20 cellular contexts compared by ENCODE assay signal in the genomic region with DNA sequence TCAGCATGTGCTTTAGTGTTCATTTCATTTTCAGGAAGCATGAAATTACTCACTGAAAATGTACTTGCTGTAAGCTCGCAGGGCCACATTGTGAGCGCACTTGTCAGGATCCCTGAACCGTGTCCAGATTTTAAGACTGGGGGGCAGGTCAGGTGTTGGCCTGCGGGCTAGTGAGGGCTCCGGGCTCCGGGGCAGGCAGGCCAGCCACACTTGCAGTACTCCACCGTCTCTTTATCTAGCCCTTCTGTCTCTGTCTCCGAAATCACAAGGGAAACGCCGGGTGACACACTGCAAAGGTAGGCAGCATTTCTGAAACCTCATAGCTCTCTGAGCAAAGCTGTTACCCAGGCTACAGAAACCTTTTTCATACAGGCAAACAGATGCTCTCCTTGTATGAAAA.
DNase-seq lines count a peak whose midpoint lies in the region; ATAC-seq and TF ChIP-seq lines count a peak whose summit lies in the region.
"Had no signal": no experiment of that assay in that cellular context is flagged by ENCODE, and none has a peak within 500 bp of the region (broad histone marks: within the 10 kb centered on the region; RNA-seq: fewer than 3 reads in every experiment).

No MANE protein-coding gene starts in this region.

- no peak overlapping the region for H3K4me3 ChIP-seq in PC-3 (ENCODE audit: low read length)
- H3K4me3 ChIP-seq: breast epithelium, psoas muscle had no signal

- H4K5ac ChIP-seq in H9 (ENCODE audit: insufficient read length, low read depth, low read length) = no peak overlapping the region

- DNase-seq in posterior vena cava (ENCODE audit: low spot score) (no peak), H9 (no peak), PC-3 (no peak)
- DNase-seq: activated CD4-positive, alpha-beta T cell treated with anti-CD3 and anti-CD28 coated beads, Interleukin-2, amount 50 U/mL, for 4 hours; activated CD8-positive, alpha-beta memory T cell treated with anti-CD3 and anti-CD28 coated beads, Interleukin-2, amount 50 U/mL, for 4 hours; activated naive CD8-positive, alpha-beta T cell treated with anti-CD3 and anti-CD28 coated beads, Interleukin-2, amount 50 U/mL, for 24 hours; CD8-positive, alpha-beta T cell; cortex of kidney; glutamatergic neuron; KG1; mammary epithelial cell; NCI-H146; NCI-H69; psoas muscle had no signal

- no peak overlapping the region for H2BK5ac ChIP-seq in H9 (ENCODE audit: insufficient read length, low read length)

- WGBS in H9 (ENCODE audit: extremely low coverage, insufficient read length, low lambda C conversion rate) = no CpG with 5 or more reads among the region's 10 CpGs

- H3F3A ChIP-seq in PC-3 (ENCODE audit: low read length, unreplicated experiment) = no peaks in the 10 kb centered on the region

- H3K4me3 Mint-ChIP-seq in H9 = no peak overlapping the region
- H3K4me3 Mint-ChIP-seq: activated naive CD8-positive, alpha-beta T cell treated with anti-CD3 and anti-CD28 coated beads, Interleukin-2, amount 50 U/mL, for 24 hours; CD8-positive, alpha-beta T cell; WTC11 had no signal

- H3K27ac Mint-ChIP-seq in H9 = no peak overlapping the region
- H3K27ac Mint-ChIP-seq: activated naive CD8-positive, alpha-beta T cell treated with anti-CD3 and anti-CD28 coated beads, Interleukin-2, amount 50 U/mL, for 24 hours; CD8-positive, alpha-beta T cell; WTC11 had no signal

- CTCF ChIA-PET in PC-3 (lab: Charles Lee) = no interaction called here

- H3K4me1 Mint-ChIP-seq in H9 = peaks cover 46 to 54% of the 10 kb centered on the region in 2 experiments
- H3K4me1 Mint-ChIP-seq: activated naive CD8-positive, alpha-beta T cell treated with anti-CD3 and anti-CD28 coated beads, Interleukin-2, amount 50 U/mL, for 24 hours had no signal

- no peak overlapping the region for H3K23ac ChIP-seq in H9 (ENCODE audit: insufficient read length, low read depth, low read length)

- ATAC-seq in GM19351 (IDR thresholded peaks at IDR 0.05; ENCODE audit: unreplicated experiment) = peak; percentile 84
- ATAC-seq in HG02885 (IDR thresholded peaks at IDR 0.05; ENCODE audit: poor library complexity, unreplicated experiment) = peak; percentile 87
- no peak for ATAC-seq in GM18519 (IDR thresholded peaks at IDR 0.05; ENCODE audit: low FRiP score, unreplicated experiment)
- ATAC-seq in PC-3 = no peak
- ATAC-seq: activated naive CD8-positive, alpha-beta T cell treated with anti-CD3 and anti-CD28 coated beads, Interleukin-2, amount 50 U/mL, for 24 hours; CD8-positive, alpha-beta T cell; psoas muscle; WTC11 had no signal

- POLR2A ChIA-PET in PC-3 (lab: Charles Lee; ENCODE audit: unreplicated experiment) = no interaction called here

- no peak overlapping the region for H2BK15ac ChIP-seq in H9 (ENCODE audit: low read depth, low read length)

- intact Hi-C loops in posterior vena cava (cut with DNase I) (no loop called here), PC-3 (cut with micrococcal nuclease) (no loop called here)

- no peak overlapping the region for H3T11ph ChIP-seq in H9 (ENCODE audit: low read length)

- no peaks in the 10 kb centered on the region; a peak in 1 of 7 replicates for H3K36me3 Mint-ChIP-seq in H9 (ENCODE audit: insufficient read depth in 1 of 3, low read depth in 3 of 3)
- H3K36me3 Mint-ChIP-seq: CD8-positive, alpha-beta T cell; WTC11 had no signal

- no peaks in the 10 kb centered on the region for H4K20me1 ChIP-seq in H9 (ENCODE audit: control insufficient read depth, insufficient read depth, insufficient read length)
- H4K20me1 ChIP-seq in PC-3 (ENCODE audit: low read length) = no peaks in the 10 kb centered on the region

- peak overlapping the region; percentile 56 for H3K27ac ChIP-seq in angular gyrus (ENCODE audit: low read depth, low read length)
- H3K27ac ChIP-seq in H9 (ENCODE audit: insufficient read length, low read depth, low read length) = no peak overlapping the region
- H3K27ac ChIP-seq in PC-3 (ENCODE audit: low read length) = no peak overlapping the region
- H3K27ac ChIP-seq: breast epithelium, psoas muscle had no signal

- no peak overlapping the region for H3K4ac ChIP-seq in H9 (ENCODE audit: low read depth, low read length)

- H2BK120ac ChIP-seq in H9 (ENCODE audit: low read depth, low read length, poor library complexity, severe bottlenecking) = no peak overlapping the region

- H3K9ac ChIP-seq in H9 (ENCODE audit: extremely low read depth, insufficient read length, low read length) = no peak overlapping the region
- no peak overlapping the region for H3K9ac ChIP-seq in PC-3 (ENCODE audit: low read length)

- BruUV-seq in PC-3 (replicated peaks; lab: Mats Ljungman, UMichigan) = no TSS peak

- no peak overlapping the region for H3K56ac ChIP-seq in H9 (ENCODE audit: insufficient read length, low read depth, low read length)

- H2BK20ac ChIP-seq in H9 (ENCODE audit: low read depth, low read length, poor library complexity, severe bottlenecking) = no peak overlapping the region

- no peaks in the 10 kb centered on the region; a peak in 1 of 5 replicates for H3K9me3 Mint-ChIP-seq in H9
- H3K9me3 Mint-ChIP-seq: activated naive CD8-positive, alpha-beta T cell treated with anti-CD3 and anti-CD28 coated beads, Interleukin-2, amount 50 U/mL, for 24 hours; CD8-positive, alpha-beta T cell; WTC11 had no signal

- H3K23me2 ChIP-seq in H9 (ENCODE audit: insufficient read length, low read depth, low read length, poor library complexity, severe bottlenecking) = no peaks in the 10 kb centered on the region

- no peak overlapping the region for H3K18ac ChIP-seq in H9 (ENCODE audit: insufficient read length, low read depth, low read length)

- no peak overlapping the region for H3K4me2 ChIP-seq in H9 (ENCODE audit: insufficient read depth, insufficient read length, low read length)
- no peak overlapping the region for H3K4me2 ChIP-seq in PC-3 (ENCODE audit: low read length)

- H3K4me1 ChIP-seq in H9 (ENCODE audit: insufficient read depth, low read length) (no peaks in the 10 kb centered on the region), PC-3 (ENCODE audit: insufficient read depth, low read length) (no peaks in the 10 kb centered on the region)
- H3K4me1 ChIP-seq: breast epithelium, psoas muscle had no signal

- no peaks in the 10 kb centered on the region for H3K36me3 ChIP-seq in PC-3 (ENCODE audit: low read depth, low read length)
- H3K36me3 ChIP-seq: breast epithelium had no signal

- no peak overlapping the region for H2AK5ac ChIP-seq in H9 (ENCODE audit: insufficient read length, low read length)

- H3K9me3 ChIP-seq in H9 (ENCODE audit: control insufficient read depth, low read depth, low read length) (no peaks in the 10 kb centered on the region), PC-3 (ENCODE audit: low read length) (no peaks in the 10 kb centered on the region)
- H3K9me3 ChIP-seq: breast epithelium, psoas muscle had no signal

- H2AFZ ChIP-seq in H9 (ENCODE audit: low read length) (no peak overlapping the region), PC-3 (ENCODE audit: low read length) (no peak overlapping the region)

- no peak overlapping the region for H3K14ac ChIP-seq in H9 (ENCODE audit: insufficient read depth, low read length)

- H3K27me3 Mint-ChIP-seq in H9 (ENCODE audit: low read depth) = peaks cover 8% of the 10 kb centered on the region

- H2BK12ac ChIP-seq in H9 (ENCODE audit: insufficient read length, low read depth, low read length) = no peak overlapping the region

- TF ChIP-seq CTCF in H9 (conservative IDR thresholded peaks at IDR 0.05) (no peak), PC-3 (conservative IDR thresholded peaks at IDR 0.05; ENCODE audit: low read depth, low read length) (no peak)

- H3K27me3 ChIP-seq in H9 (ENCODE audit: insufficient read depth, low read length) = no peaks in the 10 kb centered on the region
- no peaks in the 10 kb centered on the region for H3K27me3 ChIP-seq in PC-3 (ENCODE audit: low read length)
- H3K27me3 ChIP-seq: breast epithelium had no signal

- H4K8ac ChIP-seq in H9 (replicated peaks; ENCODE audit: insufficient read length, low read depth, low read length) = no peak overlapping the region

- H3K79me1 ChIP-seq in H9 (ENCODE audit: insufficient read depth, low read depth, low read length, poor library complexity, severe bottlenecking) = no peaks in the 10 kb centered on the region

- no peak overlapping the region for H4K91ac ChIP-seq in H9 (ENCODE audit: insufficient read length, low read depth, low read length)

- no peaks in the 10 kb centered on the region for H3K9me2 ChIP-seq in PC-3 (replicated peaks; ENCODE audit: low read length)

- H3K79me2 ChIP-seq in H9 (ENCODE audit: insufficient read depth, low read length) = no peaks in the 10 kb centered on the region
- H3K79me2 ChIP-seq in PC-3 (ENCODE audit: low read length) = no peaks in the 10 kb centered on the region

Comparison
In these comparisons a context has a peak if more than half of its experiments do, and no peak if none do; other contexts are left out.
1. ATAC-seq: peak in GM19351 (single experiment) and HG02885 (single experiment); none in GM18519 (single experiment) and PC-3 (single experiment).